In the genomic region with DNA sequence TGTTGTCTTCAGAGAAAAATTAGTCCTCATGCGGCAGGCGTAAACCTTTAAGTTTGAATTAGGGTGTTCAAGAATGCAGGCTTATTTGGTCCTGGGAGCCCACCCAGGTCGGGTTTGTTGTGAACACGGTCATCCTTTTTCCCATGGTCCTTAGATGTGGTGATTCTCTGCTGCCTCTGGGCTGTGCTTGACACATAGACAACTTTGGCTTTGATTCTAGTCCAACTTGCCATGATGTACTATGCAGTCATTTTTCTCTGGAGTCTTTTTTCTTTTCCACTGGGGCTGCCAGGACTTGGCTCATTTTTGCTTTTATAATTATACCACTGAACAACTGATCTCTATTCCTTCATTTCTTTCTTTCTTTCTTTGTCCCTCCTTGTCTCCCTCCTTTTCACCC, we compare ENCODE assay signal across 15 cellular contexts.
DNase-seq lines count a peak whose midpoint lies in the region; ATAC-seq and TF ChIP-seq lines count a peak whose summit lies in the region.
"Had no signal": no experiment of that assay in that cellular context is flagged by ENCODE, and none has a peak within 500 bp of the region (broad histone marks: within the 10 kb centered on the region; RNA-seq: fewer than 3 reads in every experiment).

No MANE protein-coding gene starts in this region.

- no peaks in the 10 kb centered on the region for H3K9me2 ChIP-seq in hepatocyte (replicated peaks; ENCODE audit: insufficient read depth)

- H3K27ac ChIP-seq in VCaP, result peak overlapping the region; percentile 77
- no peak overlapping the region for H3K27ac ChIP-seq in hepatocyte

- no peaks in the 10 kb centered on the region for H4K20me1 ChIP-seq in hepatocyte (ENCODE audit: insufficient read depth, poor library complexity, severe bottlenecking)

- H3K4me1 ChIP-seq in hepatocyte (ENCODE audit: insufficient read depth), result no peaks in the 10 kb centered on the region

- H3K36me3 ChIP-seq in hepatocyte (replicated peaks; ENCODE audit: insufficient read depth, low read depth), result no peaks in the 10 kb centered on the region

- no peak for DNase-seq in Right ventricle myocardium superior
- DNase-seq in left ventricle myocardium superior, result no peak
- no peak for DNase-seq in DMS53 treated with DMSO at 0.1 percent for 48 hours (lab: John Stamatoyannopoulos, UW; ENCODE audit: unreplicated experiment)
- DNase-seq in foreskin fibroblast, result no peak
- no peak for DNase-seq in hepatocyte (ENCODE audit: low spot score)
- no peak for DNase-seq in iPS-NIHi11 (ENCODE audit: low spot score)
- DNase-seq: C1 segment of cervical spinal cord; CD4-positive, alpha-beta memory T cell; DMS153; DND-41; GDM1; HCEC 1CT; HFFc6 had no signal

- H3K9me3 ChIP-seq in hepatocyte (ENCODE audit: low read depth), result no peaks in the 10 kb centered on the region

- WGBS in hepatocyte (ENCODE audit: low lambda C conversion rate, missing lambda C conversion rate), result 93% methylated on average over 4 of the region's 4 CpGs

- no peak overlapping the region for H2AFZ ChIP-seq in hepatocyte

- no peak for TF ChIP-seq CTCF in VCaP (conservative IDR thresholded peaks at IDR 0.05)
- TF ChIP-seq CTCF in foreskin fibroblast (IDR thresholded peaks at IDR 0.05; ENCODE audit: low read depth, low read length), result no peak
- no peak for TF ChIP-seq CTCF in hepatocyte (IDR thresholded peaks at IDR 0.05; ENCODE audit: poor library complexity)

- ATAC-seq in Right ventricle myocardium superior (ENCODE audit: poor library complexity), result peak; percentile 69
- ATAC-seq in left ventricle myocardium superior, result peak; percentile 69
- ATAC-seq: HepG2 had no signal

- no peak overlapping the region for H3K4me2 ChIP-seq in hepatocyte

- peaks cover 5% of the 10 kb centered on the region for H3K27me3 ChIP-seq in hepatocyte

- H3K4me3 ChIP-seq in foreskin fibroblast (ENCODE audit: low read depth in 1 of 2, low read length in 2 of 2) (no peak overlapping the region), hepatocyte (no peak overlapping the region)

- H3K79me2 ChIP-seq in hepatocyte, result no peaks in the 10 kb centered on the region

- intact Hi-C loops in Right ventricle myocardium superior (cut with DNase I) (no loop called here), left ventricle myocardium superior (cut with micrococcal nuclease) (no loop called here)
